Comparison of ENCODE assay signal across 8 cellular contexts in the genomic region with DNA sequence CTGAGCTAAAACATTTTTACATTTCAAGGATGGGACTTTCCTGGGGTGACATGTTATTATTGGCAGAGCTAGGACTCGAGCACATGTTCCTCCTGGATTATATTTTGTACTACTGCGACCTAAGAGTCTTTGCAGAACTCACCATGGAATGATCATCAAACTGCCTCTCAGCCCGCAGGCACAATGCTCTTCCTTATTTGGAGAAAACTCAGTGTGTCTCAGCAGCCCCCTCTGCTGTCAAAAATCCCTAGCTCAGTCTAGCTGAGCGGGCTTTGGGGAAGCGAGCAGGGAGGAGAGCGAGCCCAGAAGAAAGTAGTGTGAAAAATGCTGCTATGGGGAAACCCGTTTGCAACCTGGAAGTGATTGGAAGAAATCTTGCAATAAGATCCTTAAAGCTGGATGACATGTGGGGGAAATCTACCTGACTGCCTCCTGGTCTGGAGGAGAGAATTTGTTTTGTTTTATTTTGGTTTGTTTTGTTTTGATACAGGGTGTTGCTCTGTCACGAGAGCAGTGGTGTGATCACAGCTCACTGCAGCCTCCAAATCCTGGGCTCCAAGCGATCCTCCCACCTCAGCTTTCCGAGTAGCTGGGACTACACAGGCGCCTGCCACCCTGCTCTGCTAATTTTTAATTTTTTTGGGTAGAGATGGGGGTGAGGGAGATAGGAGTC.
DNase-seq lines count a peak whose midpoint lies in the region; ATAC-seq, FAIRE-seq and TF ChIP-seq lines count a peak whose summit lies in the region.

No MANE protein-coding gene starts in this region.

- DNase-seq in DMS 273 (lab: John Stamatoyannopoulos, UW; ENCODE audit: unreplicated experiment): peak; percentile 95
- DNase-seq in RCC 7860 (ENCODE audit: low spot score): peak; percentile 62
- DNase-seq in activated T-cell treated with anti-CD3 and anti-CD28 coated beads, Interleukin-2, amount 50 U/mL, for 72 hours: peak; percentile 78 to 80
- DNase-seq in fibroblast of the aortic adventitia (ENCODE audit: low read depth): peak; percentile 92
- peak; percentile 91 for DNase-seq in stomach

- H3K36me3 Mint-ChIP-seq in activated T-cell treated with anti-CD3 and anti-CD28 coated beads, Interleukin-2, amount 50 U/mL, for 72 hours (ENCODE audit: insufficient read depth in 2 of 2): no peaks in the 10 kb centered on the region

- peak; percentile 79 for TF ChIP-seq CTCF in KMS-11 (conservative IDR thresholded peaks at IDR 0.05; ENCODE audit: low read depth, low read length)
- peak; percentile 92 for TF ChIP-seq CTCF in fibroblast of the aortic adventitia (IDR thresholded peaks at IDR 0.05; ENCODE audit: insufficient read depth, low read length)
- TF ChIP-seq CTCF in stomach (IDR thresholded peaks at IDR 0.05): peak in 5 of 7 experiments; percentile 66 to 91 (median 67)

- intact Hi-C loops in stomach (cut with DNase I; ENCODE audit: low total_unique reads): loop anchor here (10.0 kb wide), 1 partner anchor 84 kb away; no protein-coding TSS in a partner anchor

- H3K4me3 Mint-ChIP-seq in activated T-cell treated with anti-CD3 and anti-CD28 coated beads, Interleukin-2, amount 50 U/mL, for 72 hours: peak overlapping the region; percentile 23 to 52

- TF ChIP-seq EP300 in stomach (IDR thresholded peaks at IDR 0.05): no peak

- no peaks in the 10 kb centered on the region for H3K9me3 Mint-ChIP-seq in activated T-cell treated with anti-CD3 and anti-CD28 coated beads, Interleukin-2, amount 50 U/mL, for 72 hours

- H3K27ac Mint-ChIP-seq in activated T-cell treated with anti-CD3 and anti-CD28 coated beads, Interleukin-2, amount 50 U/mL, for 72 hours: no peak overlapping the region

- H3K4me2 ChIP-seq in KMS-11: peak overlapping the region; percentile 38

- H2AFZ ChIP-seq in KMS-11 (ENCODE audit: low read depth) (peak overlapping the region; percentile 50; the same call in 1 of the 2 replicates), neuron (ENCODE audit: low read depth, low read length) (peak overlapping the region; percentile 35)

- H3K4me1 ChIP-seq in KMS-11 (ENCODE audit: low read depth, poor library complexity, severe bottlenecking) (peaks cover 4% of the 10 kb centered on the region), neuron (ENCODE audit: insufficient read depth, low read length) (peaks cover 2% of the 10 kb centered on the region), stomach (peaks cover 8 to 14% (median 11%) of the 10 kb centered on the region in 4 donors)

- H3K27me3 ChIP-seq in KMS-11 (ENCODE audit: insufficient read depth, low read depth) (no peaks in the 10 kb centered on the region), neuron (ENCODE audit: insufficient read depth, low read length) (no peaks in the 10 kb centered on the region), stomach (no peaks in the 10 kb centered on the region)

- peaks cover 7% of the 10 kb centered on the region for H3K27me3 Mint-ChIP-seq in activated T-cell treated with anti-CD3 and anti-CD28 coated beads, Interleukin-2, amount 50 U/mL, for 72 hours (ENCODE audit: low read depth)

- TF ChIP-seq POLR2A in stomach (IDR thresholded peaks at IDR 0.05): no peak

- H3K36me3 ChIP-seq in KMS-11 (ENCODE audit: insufficient read depth): no peaks in the 10 kb centered on the region
- H3K36me3 ChIP-seq in neuron (ENCODE audit: insufficient read depth, low read length): no peaks in the 10 kb centered on the region
- H3K36me3 ChIP-seq in stomach: no peaks in the 10 kb centered on the region

- H3K27ac ChIP-seq in KMS-11: no peak overlapping the region
- peak overlapping the region in 4 of 5 donors; percentile 18 to 75 (median 48) for H3K27ac ChIP-seq in stomach

- H3K9me3 ChIP-seq in neuron (ENCODE audit: low read length): no peaks in the 10 kb centered on the region
- H3K9me3 ChIP-seq in stomach: no peaks in the 10 kb centered on the region

- WGBS in stomach, 5 donors: 11 to 17% (median 12%) methylated on average over 11 of the region's 11 CpGs

- H3K9ac ChIP-seq in KMS-11: no peak overlapping the region

- H3K79me2 ChIP-seq in KMS-11 (ENCODE audit: insufficient read depth, low read depth): no peaks in the 10 kb centered on the region

- H4K20me1 ChIP-seq in KMS-11 (ENCODE audit: insufficient read depth): no peaks in the 10 kb centered on the region

- peaks cover 5% of the 10 kb centered on the region for H3K4me1 Mint-ChIP-seq in activated T-cell treated with anti-CD3 and anti-CD28 coated beads, Interleukin-2, amount 50 U/mL, for 72 hours (ENCODE audit: low read depth)

- ATAC-seq in GM21576 (IDR thresholded peaks at IDR 0.05; ENCODE audit: unreplicated experiment): peak; percentile 90
- peak; percentile 93 to 97 for ATAC-seq in activated T-cell treated with anti-CD3 and anti-CD28 coated beads, Interleukin-2, amount 50 U/mL, for 72 hours (replicated peaks in 1 of 2)

- no peak overlapping the region for H3K4me3 ChIP-seq in KMS-11 (IDR thresholded peaks at IDR 0.05; ENCODE audit: insufficient read depth, low read depth, low read length)
- H3K4me3 ChIP-seq in fibroblast of the aortic adventitia (ENCODE audit: low read depth, low read length): peak overlapping the region; percentile 33
- peak overlapping the region; percentile 19 for H3K4me3 ChIP-seq in neuron (ENCODE audit: low read length)
- H3K4me3 ChIP-seq in stomach: no peak overlapping the region

- peak; percentile 31 for FAIRE-seq in RCC 7860 (lab: Jason Lieb, UNC)

Comparison
In these comparisons a context has a peak if more than half of its experiments do, and no peak if none do; other contexts are left out.
1. H3K4me3 ChIP-seq: peak in fibroblast of the aortic adventitia (single experiment) and neuron (single experiment); none in KMS-11 (single experiment) and stomach (0 of 4).
2. Peak in every context shown above with its lines, with median percentiles within 50 percentile points of each other: DNase-seq and CTCF ChIP-seq.